Comparison of ENCODE assay signal across 19 cellular contexts in genomic region chr19:7263521-7263920, GRCh38. TPM values are rescaled to one million over a fixed set of nuclear protein-coding genes. Genes with fewer than 3 reads are reported as not detected.
DNase-seq lines count a peak whose midpoint lies in the region; ATAC-seq and TF ChIP-seq lines count a peak whose summit lies in the region.
"Had no signal": no experiment of that assay in that cellular context is flagged by ENCODE, and none has a peak within 500 bp of the region (broad histone marks: within the 10 kb centered on the region; RNA-seq: fewer than 3 reads in every experiment).

No MANE protein-coding gene starts in this region.

- TF ChIP-seq CTCF in dorsolateral prefrontal cortex (IDR thresholded peaks at IDR 0.05 in 54 of 56, conservative IDR thresholded peaks at IDR 0.05 in 2 of 56; ENCODE audit: low read depth in 1 of 56, partially characterized antibody in 56 of 56) (no peak), neural crest cell (conservative IDR thresholded peaks at IDR 0.05) (no peak)

- ATAC-seq in HG03342 (IDR thresholded peaks at IDR 0.05; ENCODE audit: unreplicated experiment) (no peak), GM18873 (IDR thresholded peaks at IDR 0.05; ENCODE audit: low FRiP score, unreplicated experiment) (no peak)
- ATAC-seq: Right ventricle myocardium inferior had no signal

- H3K4me3 Mint-ChIP-seq in neural crest cell: no peak overlapping the region
- H3K4me3 Mint-ChIP-seq: CD8-positive, alpha-beta memory T cell; H9 had no signal

- H4K20me1 ChIP-seq in BLaER1 treated with 17β-estradiol and CSF1 and Interleukin-3, amounts not matched to agents 10 nM and 100 nM: peaks cover 0 to 82% (median 68%) of the 10 kb centered on the region in 11 experiments; a peak in 17 of 22 replicates

- H3K9me3 ChIP-seq in BLaER1 treated with 17β-estradiol and CSF1 and Interleukin-3, amounts not matched to agents 10 nM and 100 nM (replicated peaks in 1 of 11): peaks cover 14 to 22% (median 20%) of the 10 kb centered on the region in 11 experiments
- H3K9me3 ChIP-seq in stomach smooth muscle (ENCODE audit: control insufficient read depth in 2 of 2, low read length in 2 of 2): no peaks in the 10 kb centered on the region

- H3K27ac ChIP-seq in BLaER1 treated with 17β-estradiol and CSF1 and Interleukin-3, amounts not matched to agents 10 nM and 100 nM: peak overlapping the region in 9 of 11 experiments; percentile 11 to 66 (median 46); a peak in 16 of 22 replicates
- H3K27ac ChIP-seq in dorsolateral prefrontal cortex (peak overlapping the region; percentile 5 to 92 (median 80)), stomach smooth muscle (ENCODE audit: low read length) (peak overlapping the region; percentile 62)
- H3K27ac ChIP-seq: HL-60 had no signal

- peaks cover 5% of the 10 kb centered on the region for H3K4me1 Mint-ChIP-seq in neural crest cell
- H3K4me1 Mint-ChIP-seq: CD8-positive, alpha-beta memory T cell had no signal

- H3K36me3 Mint-ChIP-seq in neural crest cell (ENCODE audit: low read depth): peaks cover 21% of the 10 kb centered on the region

- H3K4me1 ChIP-seq in BLaER1 treated with 17β-estradiol and CSF1 and Interleukin-3, amounts not matched to agents 10 nM and 100 nM: peaks cover 31 to 92% (median 72%) of the 10 kb centered on the region in 10 experiments
- H3K4me1 ChIP-seq in stomach smooth muscle (ENCODE audit: control insufficient read depth, insufficient read depth, low read length): peaks cover 35% of the 10 kb centered on the region

- peaks cover 17 to 100% (median 94%) of the 10 kb centered on the region in 11 experiments for H3K36me3 ChIP-seq in BLaER1 treated with 17β-estradiol and CSF1 and Interleukin-3, amounts not matched to agents 10 nM and 100 nM
- H3K36me3 ChIP-seq in stomach smooth muscle (ENCODE audit: control insufficient read depth in 2 of 2, insufficient read depth in 2 of 2, low read length in 2 of 2): peaks cover 9 to 10% of the 10 kb centered on the region in 2 donors

- no peaks in the 10 kb centered on the region for H3K27me3 Mint-ChIP-seq in neural crest cell (ENCODE audit: low read depth)

- intact Hi-C loops in dorsolateral prefrontal cortex (cut with DNase I): no loop called here

- H3K9me3 Mint-ChIP-seq in neural crest cell: peaks cover 8% of the 10 kb centered on the region
- H3K9me3 Mint-ChIP-seq: CD8-positive, alpha-beta memory T cell; H9 had no signal

- peak overlapping the region; percentile 43 for H3K27ac Mint-ChIP-seq in neural crest cell (ENCODE audit: unreplicated experiment)
- H3K27ac Mint-ChIP-seq: CD8-positive, alpha-beta memory T cell had no signal

- no peak overlapping the region for H3K4me3 ChIP-seq in BLaER1 treated with 17β-estradiol and CSF1 and Interleukin-3, amounts not matched to agents 10 nM and 100 nM
- H3K4me3 ChIP-seq in dorsolateral prefrontal cortex: peak overlapping the region in 5 of 59 donors; percentile 3 to 34 (median 13)
- no peak overlapping the region for H3K4me3 ChIP-seq in stomach smooth muscle (ENCODE audit: low read length in 2 of 2)

- peak overlapping the region in 9 of 11 experiments; percentile 0 to 57 (median 21); a peak in 15 of 22 replicates for H3K9ac ChIP-seq in BLaER1 treated with 17β-estradiol and CSF1 and Interleukin-3, amounts not matched to agents 10 nM and 100 nM
- H3K9ac ChIP-seq in stomach smooth muscle (ENCODE audit: low read length in 2 of 2): no peak overlapping the region

- DNase-seq in dorsolateral prefrontal cortex (peak in 2 of 10 donors; percentile 44 to 52), neural crest cell (ENCODE audit: low read depth, low spot score) (no peak), dedifferentiated amniotic fluid mesenchymal stem cell (ENCODE audit: extremely low spot score) (no peak)
- DNase-seq in activated T-cell treated with anti-CD3 and anti-CD28 coated beads, Interleukin-2, amount 50 U/mL, for 48 hours: no peak
- DNase-seq: CD8-positive, alpha-beta memory T cell; DMS79; H9; IMR-90; NCI-H1417; NCI-H2081; NCI-H510A; NCI-H748 treated with DMSO at 0.1 percent for 48 hours; NK-92 treated with Interleukin-12 subunit alpha and Interleukin-12 subunit beta, amount 100 ng/mL, for 24 hours had no signal

- peak overlapping the region; percentile 2 to 61 (median 51); a peak in 20 of 22 replicates for H3K4me2 ChIP-seq in BLaER1 treated with 17β-estradiol and CSF1 and Interleukin-3, amounts not matched to agents 10 nM and 100 nM

- no peaks in the 10 kb centered on the region for H3K27me3 ChIP-seq in BLaER1 treated with 17β-estradiol and CSF1 and Interleukin-3, amounts not matched to agents 10 nM and 100 nM
- H3K27me3 ChIP-seq in dorsolateral prefrontal cortex: no peaks in the 10 kb centered on the region
- H3K27me3 ChIP-seq in stomach smooth muscle (ENCODE audit: control insufficient read depth in 1 of 2, insufficient read depth in 2 of 2, low read length in 2 of 2): no peaks in the 10 kb centered on the region

RNA-seq across cellular contexts. Expression of gene INSR, which starts 30.7 kb away (rescaled TPM):
- 10 to 100 TPM; 37.5 to 83.8 (median 56.2) TPM for total RNA-seq in dorsolateral prefrontal cortex
- total RNA-seq in neural crest cell: 14.1 and 16.0 TPM in 2 replicates

Comparison
In these comparisons a context has a peak if more than half of its experiments do, and no peak if none do; other contexts are left out.
1. H3K9ac ChIP-seq: peak in BLaER1 treated with 17β-estradiol and CSF1 and Interleukin-3, amounts not matched to agents 10 nM and 100 nM (9 of 11); none in stomach smooth muscle (0 of 2).
2. Peak in every context shown above with its lines, with median percentiles within 50 percentile points of each other: H3K27ac ChIP-seq.